8 cellular contexts compared by ENCODE assay signal in the genomic region with DNA sequence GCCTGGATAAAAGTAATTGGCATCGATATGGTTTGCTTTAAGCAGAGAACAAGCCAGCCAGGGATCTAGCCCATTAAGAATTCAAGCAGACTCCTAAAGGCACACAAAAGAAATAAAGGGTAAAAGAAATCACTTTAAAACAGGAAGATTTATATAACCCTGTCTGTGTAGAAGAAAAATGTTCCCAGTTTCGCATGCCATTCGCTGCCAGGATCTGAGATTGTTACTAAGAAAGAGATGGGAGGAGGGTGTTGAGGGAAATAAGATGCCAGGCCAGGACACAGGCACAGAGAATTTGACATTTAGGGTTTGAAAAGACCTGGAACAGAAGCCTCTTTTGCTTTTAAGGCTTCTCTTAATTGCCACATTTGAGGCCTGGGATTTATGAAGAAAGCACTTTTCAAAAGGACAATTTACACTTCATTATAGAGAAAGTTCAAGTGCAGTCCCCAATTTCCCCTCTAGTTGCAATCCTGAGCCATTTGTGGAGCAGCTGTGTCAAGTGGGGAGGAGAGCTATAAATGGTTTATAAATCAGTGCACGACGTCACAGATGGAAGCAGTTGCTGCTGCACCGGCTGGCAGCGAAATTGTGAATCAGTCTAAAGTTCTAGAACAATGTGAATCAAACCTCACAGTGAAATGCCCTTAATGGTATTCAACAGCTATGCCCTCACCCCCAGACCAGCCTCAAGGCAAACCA. TPM values are rescaled to one million over a fixed set of nuclear protein-coding genes. Genes with fewer than 3 reads are reported as not detected.
A peak's percentile ranks its signal among the peaks of the same experiment; 100 is the strongest.
DNase-seq lines count a peak whose midpoint lies in the region; ATAC-seq and TF ChIP-seq lines count a peak whose summit lies in the region.

No MANE protein-coding gene starts in this region.

- H3K27ac Mint-ChIP-seq in stimulated activated naive CD8-positive, alpha-beta T cell treated with anti-CD3 and anti-CD28 coated beads, Interleukin-15, amount 100 ng/mL, for 72 hours = no peak overlapping the region
- no peak overlapping the region for H3K27ac Mint-ChIP-seq in CD4-positive, alpha-beta T cell

- no peak overlapping the region for H3K9ac ChIP-seq in IMR-90 (ENCODE audit: low read depth, low read length)

- no peak overlapping the region for H3K4me3 ChIP-seq in IMR-90 (ENCODE audit: insufficient read depth, low read depth, low read length)

- H3K79me1 ChIP-seq in IMR-90 (ENCODE audit: low read depth in 1 of 2, low read length in 2 of 2) = no peaks in the 10 kb centered on the region; a peak in 1 of 4 replicates

- H3K9me3 ChIP-seq in IMR-90 (ENCODE audit: control insufficient read depth, insufficient read depth, low read length) = no peaks in the 10 kb centered on the region
- no peaks in the 10 kb centered on the region for H3K9me3 ChIP-seq in CD4-positive, alpha-beta T cell (ENCODE audit: control insufficient read depth, low read length)

- H3K23ac ChIP-seq in IMR-90 (ENCODE audit: low read depth, low read length) = no peak overlapping the region

- peaks cover 7% of the 10 kb centered on the region; the same call in 1 of the 2 replicates for H3K9me1 ChIP-seq in IMR-90 (ENCODE audit: insufficient read depth, low read length)

- H3K27me3 Mint-ChIP-seq in stimulated activated naive CD8-positive, alpha-beta T cell treated with anti-CD3 and anti-CD28 coated beads, Interleukin-15, amount 100 ng/mL, for 72 hours = no peaks in the 10 kb centered on the region
- H3K27me3 Mint-ChIP-seq in CD4-positive, alpha-beta T cell = no peaks in the 10 kb centered on the region

- H3K36me3 Mint-ChIP-seq in CD4-positive, alpha-beta T cell (ENCODE audit: low read depth) = no peaks in the 10 kb centered on the region

- H3K27me3 ChIP-seq in IMR-90 (ENCODE audit: control insufficient read depth, insufficient read depth, low read length) = no peaks in the 10 kb centered on the region
- H3K27me3 ChIP-seq in CD4-positive, alpha-beta T cell (ENCODE audit: control insufficient read depth, insufficient read depth, low read length) = no peaks in the 10 kb centered on the region

- H3K36me3 ChIP-seq in IMR-90 (ENCODE audit: control insufficient read depth, insufficient read depth, low read length) = no peaks in the 10 kb centered on the region

- TF ChIP-seq CTCF in IMR-90 (conservative IDR thresholded peaks at IDR 0.05; ENCODE audit: low read depth, low read length) = peak; percentile 56
- TF ChIP-seq CTCF in CD4-positive, alpha-beta T cell (IDR thresholded peaks at IDR 0.05) = no peak

- in situ Hi-C loops in IMR-90 (cut with MboI; ENCODE audit: low sequenced_read_pairs) = loop anchor here (5.0 kb wide), 1 partner anchor 40 kb away; no protein-coding TSS in a partner anchor

- dilution Hi-C loops in IMR-90 (cut with HindIII; ENCODE audit: low sequenced_read_pairs, unreplicated experiment) = no loop called here

- H3K4me3 Mint-ChIP-seq in stimulated activated naive CD8-positive, alpha-beta T cell treated with anti-CD3 and anti-CD28 coated beads, Interleukin-15, amount 100 ng/mL, for 72 hours = no peak overlapping the region
- H3K4me3 Mint-ChIP-seq in CD4-positive, alpha-beta T cell = no peak overlapping the region

- H3K27ac ChIP-seq in IMR-90 (ENCODE audit: insufficient read depth, low read length) = no peak overlapping the region
- no peak overlapping the region for H3K27ac ChIP-seq in CD4-positive, alpha-beta T cell (ENCODE audit: low read depth, low read length)

- intact Hi-C loops in IMR-90 (cut with micrococcal nuclease) = loop anchor here (10.0 kb wide), 1 partner anchor 287 kb away; a partner anchor contains a TSS
- intact Hi-C loops in sciatic nerve (cut with DNase I) = no loop called here
- intact Hi-C loops in CD4-positive, alpha-beta T cell (cut with DNase I, micrococcal nuclease) = no loop called here

- no peak overlapping the region for H4K5ac ChIP-seq in IMR-90 (ENCODE audit: low read depth, low read length)

- no peak overlapping the region for H3K18ac ChIP-seq in IMR-90 (ENCODE audit: low read depth, low read length)

- TF ChIP-seq POLR2A in IMR-90 (IDR thresholded peaks at IDR 0.05; ENCODE audit: low read depth, low read length) = no peak

- WGBS in IMR-90 (ENCODE audit: extremely low coverage in 2 of 2, insufficient read length in 1 of 2), 2 experiments = 0% methylated on average over 1 of the region's 7 CpGs; no CpG with 5 or more reads in 1 of the 2 experiments

- ATAC-seq in IMR-90 (ENCODE audit: low read depth) = peak; percentile 62
- ATAC-seq in sciatic nerve = peak; percentile 23
- no peak for ATAC-seq in stimulated activated naive CD8-positive, alpha-beta T cell treated with anti-CD3 and anti-CD28 coated beads, Interleukin-15, amount 100 ng/mL, for 72 hours
- no peak for ATAC-seq in CD4-positive, alpha-beta T cell (ENCODE audit: poor library complexity)

- TF ChIP-seq RAD21 in IMR-90 (IDR thresholded peaks at IDR 0.05; ENCODE audit: low read length) = peak; percentile 70

- H2AK5ac ChIP-seq in IMR-90 (ENCODE audit: low read depth, low read length) = no peak overlapping the region

- no peak overlapping the region for H4K91ac ChIP-seq in IMR-90 (ENCODE audit: insufficient read depth, low read depth, low read length)

- H3K4me1 ChIP-seq in IMR-90 (ENCODE audit: control insufficient read depth, insufficient read depth, low read length) = peaks cover 2% of the 10 kb centered on the region

- H3K14ac ChIP-seq in IMR-90 (replicated peaks; ENCODE audit: low read depth, low read length) = no peak overlapping the region; the same call in 1 of the 2 replicates

- no peak overlapping the region for H4K8ac ChIP-seq in IMR-90 (ENCODE audit: low read depth in 2 of 2, low read length in 2 of 2)

- H2BK5ac ChIP-seq in IMR-90 (ENCODE audit: low read depth, low read length, poor library complexity, severe bottlenecking) = no peak overlapping the region

- no peak overlapping the region for H2AK9ac ChIP-seq in IMR-90 (replicated peaks; ENCODE audit: low read depth, low read length, poor library complexity)

- BruUV-seq in IMR-90 (replicated peaks; lab: Mats Ljungman, UMichigan) = no TSS peak

- H3K56ac ChIP-seq in IMR-90 (ENCODE audit: extremely low read depth, insufficient read depth, low read length) = no peak overlapping the region

- no peak overlapping the region for H3K4me2 ChIP-seq in IMR-90 (ENCODE audit: low read depth, low read length)

- POLR2A ChIA-PET in IMR-90 (lab: Charles Lee; ENCODE audit: unreplicated experiment) = no interaction called here
- POLR2A ChIA-PET in CD4-positive, alpha-beta T cell (lab: Charles Lee) = no interaction called here

- H3K4ac ChIP-seq in IMR-90 (ENCODE audit: low read depth, low read length) = no peak overlapping the region

- no peaks in the 10 kb centered on the region for H4K20me1 ChIP-seq in IMR-90 (ENCODE audit: insufficient read depth, low read length)

- no peak overlapping the region for H2BK15ac ChIP-seq in IMR-90 (ENCODE audit: low read depth, low read length)

- peaks cover 7% of the 10 kb centered on the region for H3K4me1 Mint-ChIP-seq in stimulated activated naive CD8-positive, alpha-beta T cell treated with anti-CD3 and anti-CD28 coated beads, Interleukin-15, amount 100 ng/mL, for 72 hours
- no peaks in the 10 kb centered on the region for H3K4me1 Mint-ChIP-seq in CD4-positive, alpha-beta T cell (ENCODE audit: low read depth)

- H2BK20ac ChIP-seq in IMR-90 (ENCODE audit: low read depth, low read length) = no peak overlapping the region

- peaks cover 0 to 2% of the 10 kb centered on the region in 2 donors for H3K9me3 Mint-ChIP-seq in stimulated activated naive CD8-positive, alpha-beta T cell treated with anti-CD3 and anti-CD28 coated beads, Interleukin-15, amount 100 ng/mL, for 72 hours
- no peaks in the 10 kb centered on the region for H3K9me3 Mint-ChIP-seq in CD4-positive, alpha-beta T cell

- CTCF ChIA-PET in IMR-90 (lab: Yijun Ruan, JAX) = interaction anchor here (0.6 to 1.1 kb wide), 4 partner anchors 13 to 73 kb away, joined by 3 to 4 read pairs (median 4); no protein-coding TSS in a partner anchor
- CTCF ChIA-PET in CD4-positive, alpha-beta T cell (lab: Charles Lee) = no interaction called here

- peak; percentile 26 for DNase-seq in COLO668 (lab: John Stamatoyannopoulos, UW; ENCODE audit: unreplicated experiment)
- DNase-seq in IMR-90 = peak; percentile 82
- DNase-seq in SK-N-DZ (ENCODE audit: low spot score) = peak; percentile 59
- DNase-seq in globus pallidus (ENCODE audit: low spot score) = peak; percentile 69
- DNase-seq in sciatic nerve (ENCODE audit: low spot score) = no peak
- no peak for DNase-seq in effector CD8-positive, alpha-beta T cell (lab: John Stamatoyannopoulos, UW)
- DNase-seq in stimulated activated naive CD8-positive, alpha-beta T cell treated with anti-CD3 and anti-CD28 coated beads, Interleukin-15, amount 100 ng/mL, for 72 hours = no peak
- DNase-seq in CD4-positive, alpha-beta T cell = no peak

- no peak overlapping the region for H2BK120ac ChIP-seq in IMR-90 (ENCODE audit: low read depth, low read length)

- no peak overlapping the region for H2AFZ ChIP-seq in IMR-90 (replicated peaks; ENCODE audit: low read length, poor library complexity)

TF ChIP-seq in IMR-90, 13 proteins besides CTCF, POLR2A, EP300 and RAD21:
- TF ChIP-seq CEBPB (IDR thresholded peaks at IDR 0.05; ENCODE audit: low read depth, low read length) (no peak), SMC3 (IDR thresholded peaks at IDR 0.05; ENCODE audit: low read depth, low read length) (peak; percentile 38; the same call in 1 of the 2 replicates), MAZ (IDR thresholded peaks at IDR 0.05; ENCODE audit: borderline replicate concordance, low read depth, low read length) (peak; percentile 48; the same call in 1 of the 2 replicates)

RNA-seq across cellular contexts. Expression of a gene that starts 26.4 kb away (rescaled TPM):
- total RNA-seq in IMR-90 (2012; rRNA removed) (6.3 and 16.4 TPM in 2 replicates), sciatic nerve (9.5 TPM)
- 6.2 and 8.1 TPM in 2 replicates for polyA plus RNA-seq in IMR-90 (2012; rRNA removed)
- 1.0 and 1.2 TPM in 2 replicates for polyA plus RNA-seq in IMR-90 (2012; cell fraction: cytosol; rRNA removed)
- polyA plus RNA-seq in IMR-90 (2012; cell fraction: nucleus; rRNA removed; ENCODE audit: low replicate concordance) = 0.32 and 2.2 TPM in 2 replicates
- polyA plus RNA-seq in SK-N-DZ (2014; cell fraction: cytosol; rRNA removed) = 18.5 and 20.8 TPM in 2 replicates
- polyA plus RNA-seq in SK-N-DZ (2014; cell fraction: nucleus; rRNA removed) = 11.9 and 14.3 TPM in 2 replicates
- total RNA-seq in CD4-positive, alpha-beta T cell = 10 to 100 TPM; 20.6 to 22.6 TPM

RNA-seq across cellular contexts. Expression of a gene that starts 26.8 kb away (rescaled TPM):
- total RNA-seq in IMR-90 (2012; rRNA removed) (20.8 and 31.5 TPM in 2 replicates), sciatic nerve (37.1 TPM)
- 23.2 and 26.4 TPM in 2 replicates for polyA plus RNA-seq in IMR-90 (2012; rRNA removed)
- polyA plus RNA-seq in IMR-90 (2012; cell fraction: cytosol; rRNA removed) = 26.5 and 36.1 TPM in 2 replicates
- 20.3 and 39.8 TPM in 2 replicates for polyA plus RNA-seq in IMR-90 (2012; cell fraction: nucleus; rRNA removed; ENCODE audit: low replicate concordance)
- polyA plus RNA-seq in SK-N-DZ (2014; cell fraction: cytosol; rRNA removed) = 48.0 and 48.4 TPM in 2 replicates
- 39.8 and 41.3 TPM in 2 replicates for polyA plus RNA-seq in SK-N-DZ (2014; cell fraction: nucleus; rRNA removed)
- under 1 TPM in 1 of 2 experiments, not detected in 1; 0.47 TPM for total RNA-seq in CD4-positive, alpha-beta T cell

Comparison
In these comparisons a context has a peak if more than half of its experiments do, and no peak if none do; other contexts are left out.
1. DNase-seq: peak in COLO668 (single experiment), IMR-90 (single experiment), SK-N-DZ (single experiment) and globus pallidus (single experiment); none in sciatic nerve (single experiment), effector CD8-positive, alpha-beta T cell (single experiment), stimulated activated naive CD8-positive, alpha-beta T cell treated with anti-CD3 and anti-CD28 coated beads, Interleukin-15, amount 100 ng/mL, for 72 hours (0 of 2) and CD4-positive, alpha-beta T cell (0 of 10).
2. ATAC-seq: peak in IMR-90 (single experiment) and sciatic nerve (single experiment); none in stimulated activated naive CD8-positive, alpha-beta T cell treated with anti-CD3 and anti-CD28 coated beads, Interleukin-15, amount 100 ng/mL, for 72 hours (single experiment) and CD4-positive, alpha-beta T cell (single experiment).
3. RNA of a gene that starts 26.8 kb away (total RNA-seq): 37.1 TPM in sciatic nerve (single experiment) and 20.8 to 31.5 TPM in IMR-90; 0.47 TPM in CD4-positive, alpha-beta T cell; every median in the first group is over 10 times any median in the second.